ENCODE assay signal across 1 cellular context in genomic region chr5:164252-164651, GRCh38.
TF ChIP-seq lines count a peak whose summit lies in the region.

No MANE protein-coding gene starts in this region.

TF ChIP-seq in K562, 482 proteins besides CTCF, POLR2A, EP300 and RAD21:
- TF ChIP-seq ZNF785 (CRISPR knock-in tag; IDR thresholded peaks at IDR 0.05) (no peak), DACH1 (IDR thresholded peaks at IDR 0.05; ENCODE audit: partially characterized antibody) (no peak), RBM15 (IDR thresholded peaks at IDR 0.05; ENCODE audit: insufficient read depth, low read length) (no peak), PATZ1 (CRISPR knock-in tag; IDR thresholded peaks at IDR 0.05; ENCODE audit: borderline replicate concordance) (no peak), SMAD1 (IDR thresholded peaks at IDR 0.05; ENCODE audit: low read depth, low read length, partially characterized antibody) (no peak), COPS2 (conservative IDR thresholded peaks at IDR 0.05) (no peak)
